In genomic region chr3:184472723-184473419, GRCh38 we compare ENCODE assay signal across 13 cellular contexts.
DNase-seq lines count a peak whose midpoint lies in the region; ATAC-seq, FAIRE-seq and TF ChIP-seq lines count a peak whose summit lies in the region.
"Had no signal": no experiment of that assay in that cellular context is flagged by ENCODE, and none has a peak within 500 bp of the region (broad histone marks: within the 10 kb centered on the region; RNA-seq: fewer than 3 reads in every experiment).

No MANE protein-coding gene starts in this region.

- H3K27ac Mint-ChIP-seq in CD8-positive, alpha-beta T cell: no peak overlapping the region
- H3K27ac Mint-ChIP-seq in naive B cell: peak overlapping the region; percentile 95 to 97 (median 96)

- no peak for TF ChIP-seq CTCF in CD8-positive, alpha-beta T cell (IDR thresholded peaks at IDR 0.05)
- TF ChIP-seq CTCF in endothelial cell of umbilical vein (IDR thresholded peaks at IDR 0.05; ENCODE audit: extremely low read depth in 1 of 2, insufficient read depth in 1 of 2, low read depth in 1 of 2, low read length in 2 of 2): no peak

- peaks cover 7% of the 10 kb centered on the region for H3K4me1 Mint-ChIP-seq in CD8-positive, alpha-beta T cell (ENCODE audit: low read depth)
- H3K4me1 Mint-ChIP-seq in naive B cell: peaks cover 18 to 39% (median 24%) of the 10 kb centered on the region in 3 donors
- H3K4me1 Mint-ChIP-seq: neural crest cell had no signal

- no peak overlapping the region for H3K27ac ChIP-seq in CD8-positive, alpha-beta T cell (ENCODE audit: low read depth, low read length)
- peak overlapping the region; percentile 44 for H3K27ac ChIP-seq in endothelial cell of umbilical vein (ENCODE audit: insufficient read depth, low read depth, low read length)
- H3K27ac ChIP-seq: SK-N-MC had no signal

- no peaks in the 10 kb centered on the region for H3K79me2 ChIP-seq in endothelial cell of umbilical vein (ENCODE audit: control insufficient read depth, insufficient read depth, low read length)

- no peaks in the 10 kb centered on the region for H3K36me3 ChIP-seq in CD8-positive, alpha-beta T cell (ENCODE audit: insufficient read depth, low read length)
- H3K36me3 ChIP-seq in endothelial cell of umbilical vein (ENCODE audit: control insufficient read depth in 2 of 2, extremely low read depth in 1 of 2, insufficient read depth in 2 of 2, low read length in 2 of 2): no peaks in the 10 kb centered on the region

- peak; percentile 75 for FAIRE-seq in endothelial cell of umbilical vein (lab: Jason Lieb, UNC)

- CTCF ChIA-PET in CD8-positive, alpha-beta T cell (lab: Charles Lee): interaction anchor here (1.0 to 1.6 kb wide), 3 partner anchors 10 to 120 kb away, joined by 3 read pairs; no protein-coding TSS in a partner anchor
- CTCF ChIA-PET in endothelial cell of umbilical vein (lab: Charles Lee): interaction anchor here (0.8 to 6.5 kb wide), 7 partner anchors 30 to 101 kb away, joined by 3 to 67 read pairs (median 5); no protein-coding TSS in a partner anchor

- no peaks in the 10 kb centered on the region for H3K36me3 Mint-ChIP-seq in CD8-positive, alpha-beta T cell
- H3K36me3 Mint-ChIP-seq in naive B cell: peaks cover 0 to 8% of the 10 kb centered on the region in 2 donors

- H3K4me3 ChIP-seq in CD8-positive, alpha-beta T cell (ENCODE audit: low read depth, low read length): no peak overlapping the region
- H3K4me3 ChIP-seq in endothelial cell of umbilical vein (replicated peaks in 1 of 3; ENCODE audit: insufficient read depth in 1 of 3, low read depth in 1 of 3, low read length in 3 of 3): no peak overlapping the region
- H3K4me3 ChIP-seq: SK-N-MC had no signal

- peak overlapping the region; percentile 42 for H3K4me2 ChIP-seq in endothelial cell of umbilical vein (ENCODE audit: insufficient read depth, low read length)

- no peak overlapping the region for H2AFZ ChIP-seq in endothelial cell of umbilical vein (ENCODE audit: low read depth, low read length)

- BruUV-seq in endothelial cell of umbilical vein (replicated peaks; lab: Mats Ljungman, UMichigan): no TSS peak

- no peak overlapping the region for H3K9ac ChIP-seq in endothelial cell of umbilical vein (replicated peaks; ENCODE audit: extremely low read depth, insufficient read depth, low read length)

- ATAC-seq in CD8-positive, alpha-beta T cell: peak; percentile 55
- peak; percentile 98 for ATAC-seq in naive B cell (ENCODE audit: low read depth in 2 of 2)
- ATAC-seq in GM18511 (IDR thresholded peaks at IDR 0.05; ENCODE audit: unreplicated experiment): no peak
- no peak for ATAC-seq in GM18909 (IDR thresholded peaks at IDR 0.05; ENCODE audit: poor library complexity, unreplicated experiment)

- H3K4me3 Mint-ChIP-seq in CD8-positive, alpha-beta T cell: no peak overlapping the region
- peak overlapping the region; percentile 71 to 96 (median 78) for H3K4me3 Mint-ChIP-seq in naive B cell
- H3K4me3 Mint-ChIP-seq: neural crest cell had no signal

- intact Hi-C loops in CD8-positive, alpha-beta T cell (cut with DNase I, micrococcal nuclease): no loop called here
- intact Hi-C loops in endothelial cell of umbilical vein (cut with micrococcal nuclease): loop anchor here (1.0 kb wide), 2 partner anchors 24 to 40 kb away; no protein-coding TSS in a partner anchor

- dilution Hi-C loops in endothelial cell of umbilical vein (cut with MboI; ENCODE audit: extremely low pct_ligation_motif_present, low sequenced_read_pairs): no loop called here

- peaks cover 16% of the 10 kb centered on the region for H3K27me3 Mint-ChIP-seq in CD8-positive, alpha-beta T cell (ENCODE audit: low read depth)
- no peaks in the 10 kb centered on the region for H3K27me3 Mint-ChIP-seq in naive B cell

- DNase-seq in CD8-positive, alpha-beta T cell: peak in 2 of 7 experiments; percentile 21 to 28
- DNase-seq in NAMALWA (ENCODE audit: low spot score) (peak; percentile 72), endothelial cell of umbilical vein (ENCODE audit: low read depth, low spot score) (peak; percentile 84), naive B cell (peak; percentile 80), cerebellar cortex (ENCODE audit: low spot score) (no peak)
- no peak for DNase-seq in activated CD4-positive, CD25-positive, alpha-beta regulatory T cell (lab: John Stamatoyannopoulos, UW)
- DNase-seq: activated CD4-positive, alpha-beta T cell treated with anti-CD3 and anti-CD28 coated beads, Interleukin-2, amount 50 U/mL, for 4 hours; NCI-H345; stimulated activated naive CD4-positive, alpha-beta T cell treated with Interleukin-2 at 50 U/mL for 16 hours had no signal

- POLR2A ChIA-PET in CD8-positive, alpha-beta T cell (lab: Charles Lee): no interaction called here
- POLR2A ChIA-PET in endothelial cell of umbilical vein (lab: Charles Lee): interaction anchor here (0.6 kb wide), 1 partner anchor 14 kb away, joined by 4 read pairs; no protein-coding TSS in a partner anchor

- H3K4me1 ChIP-seq in CD8-positive, alpha-beta T cell (ENCODE audit: insufficient read depth, low read length): no peaks in the 10 kb centered on the region
- H3K4me1 ChIP-seq in endothelial cell of umbilical vein (ENCODE audit: control insufficient read depth, extremely low read depth, insufficient read depth, low read length): peaks cover 13% of the 10 kb centered on the region

- H4K20me1 ChIP-seq in endothelial cell of umbilical vein (replicated peaks; ENCODE audit: control insufficient read depth, extremely low read depth, insufficient read depth, low read length): no peaks in the 10 kb centered on the region

- peaks cover 5% of the 10 kb centered on the region for H3K27me3 ChIP-seq in CD8-positive, alpha-beta T cell (ENCODE audit: insufficient read depth, low read length)
- H3K27me3 ChIP-seq in endothelial cell of umbilical vein (ENCODE audit: control insufficient read depth in 2 of 2, insufficient read depth in 2 of 2, low read length in 2 of 2): peaks cover 24 to 25% of the 10 kb centered on the region in 2 experiments

- H3K9me3 Mint-ChIP-seq in CD8-positive, alpha-beta T cell: no peaks in the 10 kb centered on the region
- peaks cover 0 to 18% (median 3%) of the 10 kb centered on the region in 7 donors for H3K9me3 Mint-ChIP-seq in naive B cell

- H3K9me3 ChIP-seq in CD8-positive, alpha-beta T cell (ENCODE audit: low read length): no peaks in the 10 kb centered on the region
- no peaks in the 10 kb centered on the region for H3K9me3 ChIP-seq in endothelial cell of umbilical vein (replicated peaks; ENCODE audit: control insufficient read depth, insufficient read depth, low read length)

- TF ChIP-seq POLR2A in endothelial cell of umbilical vein (IDR thresholded peaks at IDR 0.05; ENCODE audit: low read depth, low read length): no peak

- H3K9me1 ChIP-seq in endothelial cell of umbilical vein (replicated peaks; ENCODE audit: control insufficient read depth, extremely low read depth, insufficient read depth, low read length): no peaks in the 10 kb centered on the region

TF ChIP-seq in endothelial cell of umbilical vein, 7 proteins besides CTCF, POLR2A, EP300 and RAD21:
- TF ChIP-seq GATA2 (IDR thresholded peaks at IDR 0.05; ENCODE audit: insufficient read depth, insufficient read length, low read depth, low read length) (peak; percentile 76), POLR2AphosphoS5 (IDR thresholded peaks at IDR 0.05; ENCODE audit: insufficient read depth, low read depth, low read length) (no peak), FOS (IDR thresholded peaks at IDR 0.05; ENCODE audit: borderline replicate concordance, insufficient read depth, low read length) (no peak), EZH2 (IDR thresholded peaks at IDR 0.05; ENCODE audit: borderline replicate concordance, low read depth, low read length, severe bottlenecking) (no peak), JUN (IDR thresholded peaks at IDR 0.05; ENCODE audit: borderline replicate concordance, insufficient read depth, insufficient read length, low read depth) (no peak)

Comparison
In these comparisons a context has a peak if more than half of its experiments do, and no peak if none do; other contexts are left out.
1. ATAC-seq: peak in CD8-positive, alpha-beta T cell (single experiment) and naive B cell (2 of 2); none in GM18511 (single experiment) and GM18909 (single experiment).
2. DNase-seq: peak in NAMALWA (single experiment), endothelial cell of umbilical vein (single experiment) and naive B cell (single experiment); none in activated CD4-positive, CD25-positive, alpha-beta regulatory T cell (0 of 4) and cerebellar cortex (single experiment).